14 cellular contexts compared by ENCODE assay signal in genomic region chr6:150119256-150119655, GRCh38. TPM values are rescaled to one million over a fixed set of nuclear protein-coding genes. Genes with fewer than 3 reads are reported as not detected.
DNase-seq lines count a peak whose midpoint lies in the region; ATAC-seq and TF ChIP-seq lines count a peak whose summit lies in the region.
"Had no signal": no experiment of that assay in that cellular context is flagged by ENCODE, and none has a peak within 500 bp of the region (broad histone marks: within the 10 kb centered on the region; RNA-seq: fewer than 3 reads in every experiment).

No MANE protein-coding gene starts in this region.

- H3K36me3 Mint-ChIP-seq in Caco-2 (ENCODE audit: insufficient read depth, unreplicated experiment) (no peaks in the 10 kb centered on the region), memory B cell (no peaks in the 10 kb centered on the region)
- H3K36me3 Mint-ChIP-seq in activated T-cell treated with anti-CD3 and anti-CD28 coated beads, Interleukin-2, amount 50 U/mL, for 72 hours (ENCODE audit: insufficient read depth in 2 of 2): peaks cover 0 to 2% of the 10 kb centered on the region in 2 donors

- peak overlapping the region; percentile 73 for H3K27ac Mint-ChIP-seq in Caco-2 (ENCODE audit: unreplicated experiment)
- H3K27ac Mint-ChIP-seq in memory B cell: no peak overlapping the region
- H3K27ac Mint-ChIP-seq in activated T-cell treated with anti-CD3 and anti-CD28 coated beads, Interleukin-2, amount 50 U/mL, for 72 hours: no peak overlapping the region

- no peaks in the 10 kb centered on the region; the same call in 1 of the 2 replicates for H3K36me3 ChIP-seq in Caco-2 (ENCODE audit: control insufficient read depth, insufficient read depth, low read length)
- H3K36me3 ChIP-seq in HEK293 (ENCODE audit: control insufficient read depth in 2 of 2, insufficient read depth in 1 of 2, low read length in 2 of 2): no peaks in the 10 kb centered on the region
- no peaks in the 10 kb centered on the region for H3K36me3 ChIP-seq in SK-N-MC (ENCODE audit: insufficient read depth, low read length)

- DNase-seq in Caco-2: no peak
- DNase-seq in SK-N-MC (ENCODE audit: low read depth, low spot score): no peak
- no peak for DNase-seq in memory B cell (ENCODE audit: low spot score in 2 of 2)
- DNase-seq in activated T-cell treated with anti-CD3 and anti-CD28 coated beads, Interleukin-2, amount 50 U/mL, for 72 hours: no peak
- DNase-seq in COLO829 (ENCODE audit: low spot score): no peak
- DNase-seq: activated CD8-positive, alpha-beta memory T cell treated with anti-CD3 and anti-CD28 coated beads for 24 hours; effector CD8-positive, alpha-beta T cell; hippocampal formation; midbrain had no signal

- H3K4me1 ChIP-seq in Caco-2: peaks cover 16% of the 10 kb centered on the region; the same call in 1 of the 2 replicates
- no peaks in the 10 kb centered on the region for H3K4me1 ChIP-seq in HEK293 (ENCODE audit: control insufficient read depth, insufficient read depth, low read length)

- H3K4me3 ChIP-seq in Caco-2 (ENCODE audit: low read depth, low read length) (no peak overlapping the region), HEK293 (ENCODE audit: low read depth, low read length) (no peak overlapping the region), SK-N-MC (peak overlapping the region; percentile 43)

- intact Hi-C loops in Caco-2 (cut with micrococcal nuclease; ENCODE audit: unreplicated experiment): no loop called here

- POLR2A ChIA-PET in Caco-2 (lab: Charles Lee): no interaction called here
- POLR2A ChIA-PET in HEK293 (lab: Yijun Ruan, JAX): no interaction called here

- no peak for TF ChIP-seq CTCF in Caco-2 (IDR thresholded peaks at IDR 0.05; ENCODE audit: insufficient read depth in 1 of 2, low read depth in 1 of 2, low read length in 1 of 2, severe bottlenecking in 1 of 2, unreplicated experiment in 1 of 2)
- no peak for TF ChIP-seq CTCF in HEK293 (tag by site-specific recombination; IDR thresholded peaks at IDR 0.05)

- H3K9ac ChIP-seq in SK-N-MC (ENCODE audit: insufficient read length): peak overlapping the region; percentile 47

- H3K4me3 Mint-ChIP-seq in Caco-2 (ENCODE audit: unreplicated experiment) (no peak overlapping the region), memory B cell (peak overlapping the region; percentile 16)
- H3K4me3 Mint-ChIP-seq in activated T-cell treated with anti-CD3 and anti-CD28 coated beads, Interleukin-2, amount 50 U/mL, for 72 hours: no peak overlapping the region

- H3K9me3 ChIP-seq in Caco-2: no peaks in the 10 kb centered on the region
- H3K9me3 ChIP-seq in HEK293 (ENCODE audit: control insufficient read depth, insufficient read depth, low read depth, low read length): no peaks in the 10 kb centered on the region
- no peaks in the 10 kb centered on the region for H3K9me3 ChIP-seq in SK-N-MC (ENCODE audit: low read depth, low read length)

- H3K27me3 Mint-ChIP-seq in Caco-2 (ENCODE audit: insufficient read depth, unreplicated experiment) (no peaks in the 10 kb centered on the region), memory B cell (peaks cover 8% of the 10 kb centered on the region)
- H3K27me3 Mint-ChIP-seq in activated T-cell treated with anti-CD3 and anti-CD28 coated beads, Interleukin-2, amount 50 U/mL, for 72 hours (ENCODE audit: low read depth): peaks cover 7% of the 10 kb centered on the region

- ATAC-seq in memory B cell (ENCODE audit: low read depth) (peak; percentile 42), HG03439 (IDR thresholded peaks at IDR 0.05; ENCODE audit: unreplicated experiment) (no peak), HG03469 (IDR thresholded peaks at IDR 0.05; ENCODE audit: unreplicated experiment) (no peak)
- no peak for ATAC-seq in activated T-cell treated with anti-CD3 and anti-CD28 coated beads, Interleukin-2, amount 50 U/mL, for 72 hours (replicated peaks in 1 of 2)

- no peaks in the 10 kb centered on the region for H3K27me3 ChIP-seq in Caco-2 (replicated peaks; ENCODE audit: control insufficient read depth, insufficient read depth, low read length)

- CTCF ChIA-PET in Caco-2 (lab: Charles Lee) (no interaction called here), HEK293 (lab: Yijun Ruan, JAX) (interaction anchor here (0.5 to 2.0 kb wide), 3 partner anchors 38 to 249 kb away, joined by 3 to 14 read pairs (median 5); partner anchors contain the start of gene IYD)

- H3K9me3 Mint-ChIP-seq in Caco-2 (ENCODE audit: unreplicated experiment): no peaks in the 10 kb centered on the region
- H3K9me3 Mint-ChIP-seq in memory B cell: no peaks in the 10 kb centered on the region
- H3K9me3 Mint-ChIP-seq in activated T-cell treated with anti-CD3 and anti-CD28 coated beads, Interleukin-2, amount 50 U/mL, for 72 hours: peaks cover 0 to 2% of the 10 kb centered on the region in 2 donors

- no TSS peak for BruUV-seq in Caco-2 (replicated peaks; lab: Mats Ljungman, UMichigan)

- H3K27ac ChIP-seq in HEK293 (ENCODE audit: extremely low read depth, low read depth, low read length) (no peak overlapping the region), SK-N-MC (peak overlapping the region; percentile 17; the same call in 1 of the 2 replicates)

- H3K4me1 Mint-ChIP-seq in Caco-2 (ENCODE audit: low read depth, unreplicated experiment): peaks cover 11% of the 10 kb centered on the region
- peaks cover 21% of the 10 kb centered on the region for H3K4me1 Mint-ChIP-seq in memory B cell
- no peaks in the 10 kb centered on the region for H3K4me1 Mint-ChIP-seq in activated T-cell treated with anti-CD3 and anti-CD28 coated beads, Interleukin-2, amount 50 U/mL, for 72 hours (ENCODE audit: low read depth)

TF ChIP-seq in HEK293, 187 proteins besides CTCF, POLR2A, EP300 and RAD21:
- TF ChIP-seq ZNF555 (tag by site-specific recombination; conservative IDR thresholded peaks at IDR 0.05): no peak
- no peak for TF ChIP-seq ZNF514 (tag by site-specific recombination; IDR thresholded peaks at IDR 0.05)
- TF ChIP-seq ZNF112 (tag by site-specific recombination; IDR thresholded peaks at IDR 0.05): no peak
- TF ChIP-seq ZNF280C (tag by site-specific recombination; IDR thresholded peaks at IDR 0.05): no peak
- TF ChIP-seq ZIC2 (tag by site-specific recombination; IDR thresholded peaks at IDR 0.05): peak; percentile 76
- no peak for TF ChIP-seq ZNF629 (tag by site-specific recombination; IDR thresholded peaks at IDR 0.05)
- no peak for TF ChIP-seq ZNF488 (tag by site-specific recombination; IDR thresholded peaks at IDR 0.05)
- TF ChIP-seq ZNF530 (tag by site-specific recombination; IDR thresholded peaks at IDR 0.05; ENCODE audit: low read depth): no peak
- no peak for TF ChIP-seq ZNF548 (tag by site-specific recombination; IDR thresholded peaks at IDR 0.05)
TF ChIP-seq in HEK293: peak in this region for 1.

RNA-seq across cellular contexts. Expression of gene PPP1R14C, which starts 23.6 kb away (rescaled TPM):
- total RNA-seq in Caco-2 (2022): 2.4 and 2.5 TPM in 2 replicates
- total RNA-seq in activated T-cell treated with anti-CD3 and anti-CD28 coated beads, Interleukin-2, amount 50 U/mL, for 72 hours: 1 to 10 TPM; 1.8 TPM
- total RNA-seq: NCI-H460; T-helper 1 cell treated with Interleukin-12 subunit alpha and Interleukin-12 subunit beta and Interleukin-4 antibody, amounts not matched to agents 30 ng/mL and 1 ng/mL, for 36 hours had no signal

RNA-seq across cellular contexts. Expression of gene ULBP3, which starts 50.3 kb away (rescaled TPM):
- total RNA-seq in Caco-2 (2022): 8.1 and 8.5 TPM in 2 replicates
- 1 to 10 TPM; 1.1 TPM for total RNA-seq in activated T-cell treated with anti-CD3 and anti-CD28 coated beads, Interleukin-2, amount 50 U/mL, for 72 hours
